In genomic region chr3:57910988-57911387, GRCh38 we compare ENCODE assay signal across 10 cellular contexts.
DNase-seq lines count a peak whose midpoint lies in the region; ATAC-seq, FAIRE-seq and TF ChIP-seq lines count a peak whose summit lies in the region.
"Had no signal": no experiment of that assay in that cellular context is flagged by ENCODE, and none has a peak within 500 bp of the region (broad histone marks: within the 10 kb centered on the region; RNA-seq: fewer than 3 reads in every experiment).

No MANE protein-coding gene starts in this region.

- in situ Hi-C loops in HAP-1 (cut with MboI; ENCODE audit: low sequenced_read_pairs), result no loop called here

- peak; percentile 29 for TF ChIP-seq CTCF in BJ (IDR thresholded peaks at IDR 0.05; ENCODE audit: insufficient read depth, low read depth, low read length)
- TF ChIP-seq CTCF in VCaP (conservative IDR thresholded peaks at IDR 0.05), result peak; percentile 72
- TF ChIP-seq CTCF in GM10248 (IDR thresholded peaks at IDR 0.05; ENCODE audit: control extremely low read depth, extremely low read depth, low read depth, missing control alignments), result no peak

- no peaks in the 10 kb centered on the region for H3K4me1 Mint-ChIP-seq in activated T-helper 17 cell treated with anti-CD3 and anti-CD28 coated beads, Interleukin-2, amount 50 U/mL, for 72 hours

- DNase-seq in BJ (ENCODE audit: low read depth), result no peak
- peak; percentile 11 to 43 for DNase-seq in HAP-1 (ENCODE audit: low spot score in 2 of 2)
- DNase-seq in GM10248 (ENCODE audit: extremely low spot score), result no peak
- no peak for DNase-seq in DMS79 (lab: John Stamatoyannopoulos, UW)

- H3K36me3 ChIP-seq in BJ (ENCODE audit: control insufficient read depth, insufficient read depth, low read length) (peaks cover 1% of the 10 kb centered on the region; the same call in 1 of the 2 replicates), HAP-1 (replicated peaks) (peaks cover 20% of the 10 kb centered on the region)

- H3K27ac Mint-ChIP-seq in activated T-helper 17 cell treated with anti-CD3 and anti-CD28 coated beads, Interleukin-2, amount 50 U/mL, for 72 hours, result no peak overlapping the region
- H3K27ac Mint-ChIP-seq: stimulated activated naive CD8-positive, alpha-beta T cell treated with anti-CD3 and anti-CD28 coated beads, Interleukin-15, Interleukin-2, amounts not matched to agents 100 ng/mL and 50 ng/mL, for 24 hours had no signal

- H3K27me3 ChIP-seq in BJ (ENCODE audit: control insufficient read depth, insufficient read depth, low read length), result no peaks in the 10 kb centered on the region
- no peaks in the 10 kb centered on the region for H3K27me3 ChIP-seq in HAP-1 (ENCODE audit: low read depth)

- H3K27ac ChIP-seq in VCaP, result peak overlapping the region; percentile 93
- H3K27ac ChIP-seq: epithelial cell of prostate had no signal

- H3K4me3 Mint-ChIP-seq in activated T-helper 17 cell treated with anti-CD3 and anti-CD28 coated beads, Interleukin-2, amount 50 U/mL, for 72 hours, result no peak overlapping the region
- H3K4me3 Mint-ChIP-seq: stimulated activated naive CD8-positive, alpha-beta T cell treated with anti-CD3 and anti-CD28 coated beads, Interleukin-15, Interleukin-2, amounts not matched to agents 100 ng/mL and 50 ng/mL, for 24 hours had no signal

- CTCF ChIA-PET in BJ (lab: Yijun Ruan, JAX) (interaction anchor here (0.9 kb wide), 1 partner anchor 9 kb away, joined by 3 read pairs; no protein-coding TSS in a partner anchor), GM10248 (lab: Yijun Ruan, JAX) (interaction anchor here (0.9 to 2.5 kb wide), 8 partner anchors 8 to 810 kb away, joined by 3 to 7 read pairs (median 4); no protein-coding TSS in a partner anchor)

- H3K9me3 ChIP-seq in HAP-1, result no peaks in the 10 kb centered on the region

- POLR2A ChIA-PET in BJ (lab: Charles Lee) (interaction anchor here (0.7 kb wide), 1 partner anchor 314 kb away, joined by 17 read pairs; the partner anchor contains the start of gene ARF4), GM10248 (lab: Yijun Ruan, JAX) (no interaction called here)

- H3K4me3 ChIP-seq in BJ (ENCODE audit: low read depth, low read length) (no peak overlapping the region), HAP-1 (no peak overlapping the region)

- H3K27me3 Mint-ChIP-seq in activated T-helper 17 cell treated with anti-CD3 and anti-CD28 coated beads, Interleukin-2, amount 50 U/mL, for 72 hours, result no peaks in the 10 kb centered on the region
- H3K27me3 Mint-ChIP-seq: stimulated activated naive CD8-positive, alpha-beta T cell treated with anti-CD3 and anti-CD28 coated beads, Interleukin-15, Interleukin-2, amounts not matched to agents 100 ng/mL and 50 ng/mL, for 24 hours had no signal

- H3K36me3 Mint-ChIP-seq in activated T-helper 17 cell treated with anti-CD3 and anti-CD28 coated beads, Interleukin-2, amount 50 U/mL, for 72 hours (ENCODE audit: low read depth), result peaks cover 85% of the 10 kb centered on the region

- peak; percentile 27 for FAIRE-seq in islet of Langerhans (lab: Jason Lieb, UNC)

- no peak for ATAC-seq in GM21367 (IDR thresholded peaks at IDR 0.05; ENCODE audit: unreplicated experiment)
- ATAC-seq in activated T-helper 17 cell treated with anti-CD3 and anti-CD28 coated beads, Interleukin-2, amount 50 U/mL, for 72 hours (replicated peaks), result no peak

- no peaks in the 10 kb centered on the region for H3K4me1 ChIP-seq in HAP-1

- H3K9me3 Mint-ChIP-seq in activated T-helper 17 cell treated with anti-CD3 and anti-CD28 coated beads, Interleukin-2, amount 50 U/mL, for 72 hours, result no peaks in the 10 kb centered on the region
- H3K9me3 Mint-ChIP-seq: stimulated activated naive CD8-positive, alpha-beta T cell treated with anti-CD3 and anti-CD28 coated beads, Interleukin-15, Interleukin-2, amounts not matched to agents 100 ng/mL and 50 ng/mL, for 24 hours had no signal

Comparison
In these comparisons a context has a peak if more than half of its experiments do, and no peak if none do; other contexts are left out.
1. DNase-seq: peak in HAP-1 (2 of 2); none in BJ (single experiment), GM10248 (single experiment) and DMS79 (single experiment).